ENCODE assay signal across 26 cellular contexts in genomic region chr16:459761-460160, GRCh38. TPM values are rescaled to one million over a fixed set of nuclear protein-coding genes. Genes with fewer than 3 reads are reported as not detected.
A peak's percentile ranks its signal among the peaks of the same experiment; 100 is the strongest.
DNase-seq lines count a peak whose midpoint lies in the region; ATAC-seq and TF ChIP-seq lines count a peak whose summit lies in the region.
"Had no signal": no experiment of that assay in that cellular context is flagged by ENCODE, and none has a peak within 500 bp of the region (broad histone marks: within the 10 kb centered on the region; RNA-seq: fewer than 3 reads in every experiment).

No MANE protein-coding gene starts in this region.

- POLR2A ChIA-PET in MCF 10A (lab: Yijun Ruan, JAX) = no interaction called here

- H3K9me3 ChIP-seq in breast epithelium (no peaks in the 10 kb centered on the region), trophoblast cell (ENCODE audit: insufficient read depth, low read depth, low read length) (peaks cover 2% of the 10 kb centered on the region), tibial nerve (no peaks in the 10 kb centered on the region)
- H3K9me3 ChIP-seq: A549; BE2C; BLaER1 treated with 17β-estradiol and CSF1 and Interleukin-3, amounts not matched to agents 10 nM and 100 nM had no signal

- H2AFZ ChIP-seq in trophoblast cell (ENCODE audit: insufficient read depth, low read length, poor library complexity) = no peak overlapping the region
- H2AFZ ChIP-seq: GM23248 had no signal

- DNase-seq in MCF 10A (ENCODE audit: unreplicated experiment) = peak; percentile 51
- no peak for DNase-seq in breast epithelium (ENCODE audit: low spot score in 2 of 2)
- peak; percentile 29 for DNase-seq in epithelial cell of esophagus (ENCODE audit: low read depth)
- peak; percentile 78 to 86 for DNase-seq in trophoblast cell
- no peak for DNase-seq in tibial nerve (ENCODE audit: low spot score in 2 of 2)
- DNase-seq: 8988T; ACHN; AML-193; BE2C; CD4-positive, alpha-beta T cell; CD8-positive, alpha-beta memory T cell; DMS 273 treated with DMSO at 0.1 percent for 48 hours; DMS79; EL; GDM1; GM23248; H9; HFFc6 had no signal

- no peak overlapping the region for H2BK12ac ChIP-seq in trophoblast cell (ENCODE audit: low read length)

- CTCF ChIA-PET in MCF 10A (lab: Yijun Ruan, JAX) = no interaction called here

- no peak overlapping the region for H3K27ac ChIP-seq in breast epithelium
- H3K27ac ChIP-seq in trophoblast cell (ENCODE audit: low read depth, low read length) = no peak overlapping the region
- no peak overlapping the region for H3K27ac ChIP-seq in tibial nerve
- H3K27ac ChIP-seq: A549; BLaER1 treated with 17β-estradiol and CSF1 and Interleukin-3, amounts not matched to agents 10 nM and 100 nM; GM23248 had no signal

- no peak overlapping the region for H4K91ac ChIP-seq in trophoblast cell (ENCODE audit: low read depth, low read length)

- no peak overlapping the region for H3K14ac ChIP-seq in trophoblast cell (ENCODE audit: low read length)

- no peak for TF ChIP-seq CTCF in MCF 10A (IDR thresholded peaks at IDR 0.05; ENCODE audit: unreplicated experiment)
- no peak for TF ChIP-seq CTCF in breast epithelium (IDR thresholded peaks at IDR 0.05)
- no peak for TF ChIP-seq CTCF in epithelial cell of esophagus (IDR thresholded peaks at IDR 0.05; ENCODE audit: insufficient read depth, low read depth, low read length, missing control alignments)
- TF ChIP-seq CTCF in tibial nerve (IDR thresholded peaks at IDR 0.05) = no peak

- H3K18ac ChIP-seq in trophoblast cell (ENCODE audit: low read length) = no peak overlapping the region

- no peak for TF ChIP-seq RAD21 in Ishikawa (IDR thresholded peaks at IDR 0.05; ENCODE audit: low read depth)

- H3K4me3 Mint-ChIP-seq in MCF 10A (ENCODE audit: unreplicated experiment) = no peak overlapping the region
- H3K4me3 Mint-ChIP-seq: CD14-positive monocyte; CD4-positive, alpha-beta T cell; CD8-positive, alpha-beta memory T cell; H9; HFFc6 had no signal

- peaks cover 4% of the 10 kb centered on the region for H3K79me2 ChIP-seq in trophoblast cell (ENCODE audit: control insufficient read depth, insufficient read depth, low read length, poor library complexity)

- H3K27me3 Mint-ChIP-seq in MCF 10A (ENCODE audit: insufficient read depth, unreplicated experiment) = no peaks in the 10 kb centered on the region
- H3K27me3 Mint-ChIP-seq: CD4-positive, alpha-beta T cell; CD8-positive, alpha-beta memory T cell had no signal

- H4K8ac ChIP-seq in trophoblast cell (ENCODE audit: low read depth, low read length) = no peak overlapping the region

- TF ChIP-seq POLR2A in breast epithelium (IDR thresholded peaks at IDR 0.05) (no peak), tibial nerve (IDR thresholded peaks at IDR 0.05) (no peak)

- H4K12ac ChIP-seq in trophoblast cell (ENCODE audit: low read depth, low read length) = no peak overlapping the region

- TF ChIP-seq EP300 in Ishikawa (IDR thresholded peaks at IDR 0.05; ENCODE audit: borderline replicate concordance) (no peak), tibial nerve (IDR thresholded peaks at IDR 0.05) (no peak)

- H3K79me1 ChIP-seq in trophoblast cell (ENCODE audit: low read length) = peaks cover 5% of the 10 kb centered on the region

- no peaks in the 10 kb centered on the region for H3K9me3 Mint-ChIP-seq in MCF 10A (ENCODE audit: unreplicated experiment)
- H3K9me3 Mint-ChIP-seq: CD4-positive, alpha-beta T cell; CD8-positive, alpha-beta memory T cell; H9; HFFc6 had no signal

- WGBS in trophoblast cell (ENCODE audit: extremely low coverage, insufficient coverage, insufficient read length) = no CpG with 5 or more reads among the region's 7 CpGs
- 90 to 91% methylated on average over 7 of the region's 7 CpGs for WGBS in tibial nerve, 2 donors

- no TSS peak for BruUV-seq in MCF 10A (replicated peaks; lab: Mats Ljungman, UMichigan)

- H2BK5ac ChIP-seq in trophoblast cell (ENCODE audit: low read depth, low read length, poor library complexity) = no peak overlapping the region

- no peak overlapping the region for H3K23ac ChIP-seq in trophoblast cell (ENCODE audit: low read length)

- no peak overlapping the region for H3K4ac ChIP-seq in trophoblast cell (ENCODE audit: low read depth, low read length)

- peaks cover 25% of the 10 kb centered on the region for H3K36me3 Mint-ChIP-seq in MCF 10A (ENCODE audit: insufficient read depth, unreplicated experiment)

- no peak overlapping the region for H2AK5ac ChIP-seq in trophoblast cell (ENCODE audit: low read length)

- H3K27ac Mint-ChIP-seq in MCF 10A (ENCODE audit: low read depth, unreplicated experiment) = no peak overlapping the region
- H3K27ac Mint-ChIP-seq: CD14-positive monocyte; CD4-positive, alpha-beta T cell; CD8-positive, alpha-beta memory T cell; H9; HFFc6 had no signal

- H3K4me3 ChIP-seq in breast epithelium (no peak overlapping the region), epithelial cell of esophagus (ENCODE audit: low read length) (no peak overlapping the region), trophoblast cell (ENCODE audit: low read depth, low read length) (no peak overlapping the region), tibial nerve (no peak overlapping the region)
- H3K4me3 ChIP-seq: A549; BLaER1 treated with 17β-estradiol and CSF1 and Interleukin-3, amounts not matched to agents 10 nM and 100 nM; GM12878; GM23248 had no signal

- H3K9ac ChIP-seq in trophoblast cell (ENCODE audit: low read length) = no peak overlapping the region
- H3K9ac ChIP-seq: BLaER1 treated with 17β-estradiol and CSF1 and Interleukin-3, amounts not matched to agents 10 nM and 100 nM; GM23248 had no signal

- H3K4me1 ChIP-seq in breast epithelium (no peaks in the 10 kb centered on the region), trophoblast cell (ENCODE audit: control insufficient read depth in 1 of 2, insufficient read depth in 2 of 2, low read length in 2 of 2) (peaks cover 15 to 17% of the 10 kb centered on the region in 2 experiments), tibial nerve (peaks cover 0 to 18% (median 5%) of the 10 kb centered on the region in 4 donors)

- no peak overlapping the region for H2BK120ac ChIP-seq in trophoblast cell (ENCODE audit: insufficient read depth, low read length, poor library complexity)

- H3K27me3 ChIP-seq in breast epithelium (no peaks in the 10 kb centered on the region), trophoblast cell (ENCODE audit: insufficient read depth, low read length) (no peaks in the 10 kb centered on the region), tibial nerve (no peaks in the 10 kb centered on the region)
- H3K27me3 ChIP-seq: BE2C; BLaER1 treated with 17β-estradiol and CSF1 and Interleukin-3, amounts not matched to agents 10 nM and 100 nM had no signal

- intact Hi-C loops in MCF 10A (cut with micrococcal nuclease) = no loop called here
- intact Hi-C loops in breast epithelium (cut with DNase I; ENCODE audit: low total_unique reads) = no loop called here

- H3K4me1 Mint-ChIP-seq in MCF 10A (ENCODE audit: insufficient read depth, unreplicated experiment) = no peaks in the 10 kb centered on the region

- H3K36me3 ChIP-seq in breast epithelium (no peaks in the 10 kb centered on the region), trophoblast cell (ENCODE audit: control insufficient read depth in 1 of 2, insufficient read depth in 2 of 2, low read length in 2 of 2) (peaks cover 5 to 11% of the 10 kb centered on the region in 2 experiments), tibial nerve (peaks cover 0 to 35% (median 0%) of the 10 kb centered on the region in 3 donors)
- H3K36me3 ChIP-seq: BE2C had no signal

- H3K4me2 ChIP-seq in trophoblast cell (ENCODE audit: low read length) = no peak overlapping the region
- H3K4me2 ChIP-seq: A549 had no signal

- no peak for ATAC-seq in HG03521 (IDR thresholded peaks at IDR 0.05; ENCODE audit: unreplicated experiment)
- ATAC-seq in HG03457 (IDR thresholded peaks at IDR 0.05; ENCODE audit: unreplicated experiment) = no peak
- ATAC-seq: A549, GM12878, HCT116 had no signal

TF ChIP-seq in Ishikawa, 13 proteins besides CTCF, POLR2A, EP300 and RAD21:
- TF ChIP-seq CEBPB (IDR thresholded peaks at IDR 0.05) (peak; percentile 54; the same call in 1 of the 2 replicates), TEAD4 (IDR thresholded peaks at IDR 0.05) (no peak)
TF ChIP-seq in Ishikawa: peak in this region for 1.

RNA-seq across cellular contexts. Expression of gene RAB11FIP3, which starts 34.3 kb away (rescaled TPM):
- 37.5 and 40.6 TPM in 2 replicates for total RNA-seq in MCF 10A (2022)
- 10 to 100 TPM; 22.0 to 44.6 (median 24.5) TPM for total RNA-seq in breast epithelium
- 13.6 and 14.0 TPM in 2 replicates for polyA plus RNA-seq in trophoblast cell (2013)
- 100 to 1,000 TPM in 1 of 4 donors, 10 to 100 TPM in 3; 30.2 to 128 (median 54.6) TPM for total RNA-seq in tibial nerve

RNA-seq across cellular contexts. Expression of gene DECR2, which starts 58.1 kb away (rescaled TPM):
- total RNA-seq in MCF 10A (2022) (29.0 and 37.2 TPM in 2 replicates), breast epithelium (10 to 100 TPM; 19.4 to 30.5 (median 28.7) TPM), tibial nerve (10 to 100 TPM; 20.3 to 68.4 (median 33.6) TPM)
- 13.6 TPM in 2 replicates for polyA plus RNA-seq in trophoblast cell (2013)

Comparison
In these comparisons a context has a peak if more than half of its experiments do, and no peak if none do; other contexts are left out.
1. DNase-seq: peak in MCF 10A (single experiment), epithelial cell of esophagus (single experiment) and trophoblast cell (2 of 2); none in breast epithelium (0 of 2) and tibial nerve (0 of 2).